Comparison of ENCODE assay signal across 8 cellular contexts in genomic region chr12:50517456-50518048, GRCh38. TPM values are rescaled to one million over a fixed set of nuclear protein-coding genes. Genes with fewer than 3 reads are reported as not detected.
DNase-seq lines count a peak whose midpoint lies in the region; ATAC-seq and TF ChIP-seq lines count a peak whose summit lies in the region.

No MANE protein-coding gene starts in this region.

- intact Hi-C loops in left ventricle myocardium inferior (cut with micrococcal nuclease) = no loop called here
- intact Hi-C loops in upper lobe of right lung (cut with DNase I) = no loop called here

- H3K9me3 ChIP-seq in left ventricle myocardium inferior (replicated peaks) (no peaks in the 10 kb centered on the region), upper lobe of right lung (no peaks in the 10 kb centered on the region)

- no peaks in the 10 kb centered on the region for H3K36me3 Mint-ChIP-seq in osteocyte (ENCODE audit: unreplicated experiment)

- TF ChIP-seq CTCF in left ventricle myocardium inferior (IDR thresholded peaks at IDR 0.05; ENCODE audit: borderline replicate concordance) = no peak
- no peak for TF ChIP-seq CTCF in upper lobe of right lung (IDR thresholded peaks at IDR 0.05)
- no peak for TF ChIP-seq CTCF in osteocyte (IDR thresholded peaks at IDR 0.05)

- H3K27ac ChIP-seq in left ventricle myocardium inferior (replicated peaks) = peak overlapping the region; percentile 50
- H3K27ac ChIP-seq in upper lobe of right lung = peak overlapping the region; percentile 78

- DNase-seq in activated CD4-positive, CD25-positive, alpha-beta regulatory T cell (lab: John Stamatoyannopoulos, UW) = no peak
- peak; percentile 98 for DNase-seq in SIG-M5 treated with dmso at 0.1 percent for 504 hours (lab: John Stamatoyannopoulos, UW; ENCODE audit: unreplicated experiment)
- DNase-seq in left ventricle myocardium inferior = no peak
- no peak for DNase-seq in upper lobe of right lung
- no peak for DNase-seq in NCI-H187 treated with DMSO at 0.1 percent for 48 hours (lab: John Stamatoyannopoulos, UW)
- DNase-seq in osteocyte (ENCODE audit: extremely low spot score, unreplicated experiment) = no peak

- H3K4me3 ChIP-seq in left ventricle myocardium inferior = no peak overlapping the region
- H3K4me3 ChIP-seq in upper lobe of right lung = peak overlapping the region; percentile 2

- H3K27me3 ChIP-seq in left ventricle myocardium inferior (ENCODE audit: low read depth) = no peaks in the 10 kb centered on the region
- H3K27me3 ChIP-seq in upper lobe of right lung = no peaks in the 10 kb centered on the region

- peaks cover 18% of the 10 kb centered on the region for H3K4me1 Mint-ChIP-seq in osteocyte (ENCODE audit: unreplicated experiment)

- peaks cover 65% of the 10 kb centered on the region for H3K4me1 ChIP-seq in left ventricle myocardium inferior
- peaks cover 59% of the 10 kb centered on the region for H3K4me1 ChIP-seq in upper lobe of right lung

- no peaks in the 10 kb centered on the region for H3K36me3 ChIP-seq in left ventricle myocardium inferior
- H3K36me3 ChIP-seq in upper lobe of right lung = no peaks in the 10 kb centered on the region

- no peaks in the 10 kb centered on the region for H3K27me3 Mint-ChIP-seq in osteocyte (ENCODE audit: unreplicated experiment)

- no peak overlapping the region for H3K4me3 Mint-ChIP-seq in osteocyte (ENCODE audit: unreplicated experiment)

- no peak overlapping the region for H3K27ac Mint-ChIP-seq in osteocyte (ENCODE audit: unreplicated experiment)

- peak; percentile 96 to 97 for ATAC-seq in activated CD4-positive, CD25-positive, alpha-beta regulatory T cell treated with anti-CD3 and anti-CD28 coated beads, Interleukin-2, amount 50 U/mL, for 24 hours
- ATAC-seq in HG02981 (IDR thresholded peaks at IDR 0.05; ENCODE audit: unreplicated experiment) (peak; percentile 72), upper lobe of right lung (peak; percentile 75)

- no peaks in the 10 kb centered on the region for H3K9me3 Mint-ChIP-seq in osteocyte (ENCODE audit: unreplicated experiment)

RNA-seq across cellular contexts. Expression of gene DIP2B, which starts 12.8 kb away (rescaled TPM):
- total RNA-seq in left ventricle myocardium inferior (13.2 TPM), upper lobe of right lung (28.6 TPM), osteocyte (28.9 and 32.1 TPM in 2 replicates)
